1 cellular context compared by ENCODE assay signal in genomic region chr18:22637787-22638186, GRCh38.
TF ChIP-seq lines count a peak whose summit lies in the region.

No MANE protein-coding gene starts in this region.

TF ChIP-seq in SK-N-SH, 30 proteins besides CTCF, POLR2A, EP300 and RAD21 (continued from another document):
- no peak for TF ChIP-seq USF2 (IDR thresholded peaks at IDR 0.05; ENCODE audit: borderline replicate concordance, low read depth, low read length)
- TF ChIP-seq JUND (IDR thresholded peaks at IDR 0.05), result no peak
- no peak for TF ChIP-seq YY1 (IDR thresholded peaks at IDR 0.05; ENCODE audit: low read depth)
- no peak for TF ChIP-seq GABPA (IDR thresholded peaks at IDR 0.05; ENCODE audit: low read depth)
- TF ChIP-seq GATA2 (CRISPR knock-in tag; IDR thresholded peaks at IDR 0.05), result no peak
